ENCODE assay signal across 10 cellular contexts in genomic region chr17:77407321-77408277, GRCh38.
DNase-seq lines count a peak whose midpoint lies in the region; ATAC-seq and TF ChIP-seq lines count a peak whose summit lies in the region.
"Had no signal": no experiment of that assay in that cellular context is flagged by ENCODE, and none has a peak within 500 bp of the region (broad histone marks: within the 10 kb centered on the region; RNA-seq: fewer than 3 reads in every experiment).

No MANE protein-coding gene starts in this region.

- POLR2A ChIA-PET in CD8-positive, alpha-beta T cell (lab: Charles Lee): interaction anchor here (1.1 to 4.8 kb wide), 7 partner anchors 11 to 45 kb away, joined by 3 to 35 read pairs (median 7); no protein-coding TSS in a partner anchor
- POLR2A ChIA-PET in GM10248 (lab: Yijun Ruan, JAX): interaction anchor here (0.7 kb wide), 1 partner anchor 18 kb away, joined by 4 read pairs; no protein-coding TSS in a partner anchor

- no peak overlapping the region for H3K27ac ChIP-seq in CD8-positive, alpha-beta T cell (ENCODE audit: low read depth, low read length)
- H3K27ac ChIP-seq in esophagus (ENCODE audit: low read depth in 2 of 2, low read length in 1 of 2) (peak overlapping the region; percentile 83 to 84), prostate gland (peak overlapping the region; percentile 72 to 78)
- H3K27ac ChIP-seq: pancreas had no signal

- no peak for TF ChIP-seq POLR2A in prostate gland (IDR thresholded peaks at IDR 0.05)

- peaks cover 6% of the 10 kb centered on the region for H3K36me3 ChIP-seq in CD8-positive, alpha-beta T cell (ENCODE audit: insufficient read depth, low read length)
- H3K36me3 ChIP-seq in esophagus (ENCODE audit: control insufficient read depth in 2 of 2, insufficient read depth in 2 of 2, low read length in 1 of 2): peaks cover 5 to 7% of the 10 kb centered on the region in 2 donors
- H3K36me3 ChIP-seq in prostate gland: peaks cover 0 to 3% of the 10 kb centered on the region in 2 donors

- WGBS in esophagus, 2 donors: 44 to 68% methylated on average over 10 to 11 of the region's 11 CpGs
- WGBS in prostate gland: 59% methylated on average over 11 of the region's 11 CpGs

- H3K4me3 ChIP-seq in CD8-positive, alpha-beta T cell (ENCODE audit: low read depth, low read length): peak overlapping the region; percentile 27
- no peak overlapping the region for H3K4me3 ChIP-seq in esophagus (ENCODE audit: low read depth in 1 of 2, low read length in 2 of 2)
- H3K4me3 ChIP-seq in prostate gland: no peak overlapping the region
- H3K4me3 ChIP-seq: body of pancreas, pancreas had no signal

- peaks cover 88% of the 10 kb centered on the region for H3K4me1 Mint-ChIP-seq in CD8-positive, alpha-beta T cell (ENCODE audit: low read depth)
- H3K4me1 Mint-ChIP-seq in T-helper 17 cell: peaks cover 65% of the 10 kb centered on the region
- H3K4me1 Mint-ChIP-seq in nephron progenitor cell: peaks cover 64% of the 10 kb centered on the region

- H3K4me1 ChIP-seq in CD8-positive, alpha-beta T cell (ENCODE audit: insufficient read depth, low read length): peaks cover 80% of the 10 kb centered on the region
- H3K4me1 ChIP-seq in esophagus (ENCODE audit: control insufficient read depth in 2 of 2, insufficient read depth in 2 of 2, low read length in 1 of 2): peaks cover 15 to 37% of the 10 kb centered on the region in 2 donors
- peaks cover 13% of the 10 kb centered on the region for H3K4me1 ChIP-seq in prostate gland (replicated peaks)
- H3K4me1 ChIP-seq: pancreas had no signal

- intact Hi-C loops in CD8-positive, alpha-beta T cell (cut with DNase I, micrococcal nuclease): loop anchor here in 1 of 2 experiments (10.0 kb wide), 1 partner anchor 607 kb away; no protein-coding TSS in a partner anchor
- intact Hi-C loops in prostate gland (cut with DNase I): loop anchor here (2.0 kb wide), 1 partner anchor 33 kb away; no protein-coding TSS in a partner anchor

- no peak for ATAC-seq in CD8-positive, alpha-beta T cell
- ATAC-seq in T-helper 17 cell (no peak), GM21360 (IDR thresholded peaks at IDR 0.05; ENCODE audit: unreplicated experiment) (no peak), HG02884 (IDR thresholded peaks at IDR 0.05; ENCODE audit: unreplicated experiment) (no peak)
- ATAC-seq: body of pancreas, pancreas had no signal

- peak overlapping the region; percentile 99 for H3K27ac Mint-ChIP-seq in CD8-positive, alpha-beta T cell
- H3K27ac Mint-ChIP-seq in T-helper 17 cell (peak overlapping the region; percentile 99), nephron progenitor cell (no peak overlapping the region)

- H3K36me3 Mint-ChIP-seq in CD8-positive, alpha-beta T cell: peaks cover 36% of the 10 kb centered on the region
- peaks cover 9% of the 10 kb centered on the region for H3K36me3 Mint-ChIP-seq in T-helper 17 cell (ENCODE audit: low read depth)
- peaks cover 22% of the 10 kb centered on the region for H3K36me3 Mint-ChIP-seq in nephron progenitor cell (ENCODE audit: low read depth)

- H3K9me3 Mint-ChIP-seq in CD8-positive, alpha-beta T cell: no peaks in the 10 kb centered on the region
- H3K9me3 Mint-ChIP-seq in nephron progenitor cell: no peaks in the 10 kb centered on the region

- no peaks in the 10 kb centered on the region for H3K27me3 ChIP-seq in CD8-positive, alpha-beta T cell (ENCODE audit: insufficient read depth, low read length)
- H3K27me3 ChIP-seq in esophagus (ENCODE audit: control insufficient read depth in 1 of 2, insufficient read depth in 2 of 2, low read length in 2 of 2) (no peaks in the 10 kb centered on the region), prostate gland (replicated peaks; ENCODE audit: insufficient read depth) (no peaks in the 10 kb centered on the region)
- H3K27me3 ChIP-seq: body of pancreas, pancreas had no signal

- H3K27me3 Mint-ChIP-seq in CD8-positive, alpha-beta T cell (ENCODE audit: low read depth): no peaks in the 10 kb centered on the region
- H3K27me3 Mint-ChIP-seq in T-helper 17 cell: no peaks in the 10 kb centered on the region
- peaks cover 8% of the 10 kb centered on the region for H3K27me3 Mint-ChIP-seq in nephron progenitor cell (ENCODE audit: low read depth, poor library complexity)

- no peak for TF ChIP-seq CTCF in CD8-positive, alpha-beta T cell (IDR thresholded peaks at IDR 0.05)
- TF ChIP-seq CTCF in prostate gland (IDR thresholded peaks at IDR 0.05): no peak
- TF ChIP-seq CTCF in nephron progenitor cell (IDR thresholded peaks at IDR 0.05): no peak
- TF ChIP-seq CTCF in GM10248 (IDR thresholded peaks at IDR 0.05; ENCODE audit: control extremely low read depth, extremely low read depth, low read depth, missing control alignments): no peak

- no peaks in the 10 kb centered on the region for H3K9me3 ChIP-seq in CD8-positive, alpha-beta T cell (ENCODE audit: low read length)
- no peaks in the 10 kb centered on the region for H3K9me3 ChIP-seq in T-helper 17 cell (ENCODE audit: control insufficient read depth, low read length, poor library complexity, severe bottlenecking)
- H3K9me3 ChIP-seq in esophagus (ENCODE audit: control insufficient read depth in 2 of 2, insufficient read depth in 1 of 2, low read depth in 1 of 2, low read length in 1 of 2): no peaks in the 10 kb centered on the region
- H3K9me3 ChIP-seq in prostate gland: no peaks in the 10 kb centered on the region
- H3K9me3 ChIP-seq: body of pancreas, pancreas had no signal

- peak overlapping the region; percentile 93 for H3K4me3 Mint-ChIP-seq in CD8-positive, alpha-beta T cell
- peak overlapping the region; percentile 97 for H3K4me3 Mint-ChIP-seq in T-helper 17 cell
- no peak overlapping the region for H3K4me3 Mint-ChIP-seq in nephron progenitor cell

- no peak for DNase-seq in CD8-positive, alpha-beta T cell
- DNase-seq in T-helper 17 cell: no peak
- DNase-seq in prostate gland (ENCODE audit: low spot score): no peak
- no peak for DNase-seq in nephron progenitor cell
- no peak for DNase-seq in GM10248 (ENCODE audit: extremely low spot score)
- DNase-seq: body of pancreas, pancreas had no signal

- CTCF ChIA-PET in CD8-positive, alpha-beta T cell (lab: Charles Lee): interaction anchor here (0.8 to 4.0 kb wide), 4 partner anchors 23 to 88 kb away, joined by 3 to 24 read pairs (median 3); no protein-coding TSS in a partner anchor
- CTCF ChIA-PET in GM10248 (lab: Yijun Ruan, JAX): interaction anchor here (0.8 to 1.3 kb wide), 3 partner anchors 22 to 212 kb away, joined by 3 to 4 read pairs (median 3); no protein-coding TSS in a partner anchor
